Comparison of ENCODE assay signal across 1 cellular context in genomic region chr3:5122030-5122740, GRCh38.
TF ChIP-seq lines count a peak whose summit lies in the region.

ARL8B (plus strand) TSS chr3:5122292; CDS start chr3:5122466, 174 bp downstream.

TF ChIP-seq in K562, 482 proteins besides CTCF, POLR2A, EP300 and RAD21 (continued from another document and continues in another):
- TF ChIP-seq AFF4 (CRISPR knock-in tag; IDR thresholded peaks at IDR 0.05) (peak; percentile 67), GATAD2A (IDR thresholded peaks at IDR 0.05) (peak; percentile 67; the same call in 1 of the 2 replicates), ZNF699 (CRISPR knock-in tag; IDR thresholded peaks at IDR 0.05; ENCODE audit: insufficient replicate concordance) (no peak), CAMTA2 (CRISPR knock-in tag; conservative IDR thresholded peaks at IDR 0.05) (0 out of 2 replicates have a peak, but pooled peaks have one; percentile 15), DEAF1 (CRISPR knock-in tag; IDR thresholded peaks at IDR 0.05) (peak; percentile 22; the same call in 1 of the 2 replicates), PHF8 (IDR thresholded peaks at IDR 0.05; ENCODE audit: borderline replicate concordance, low read length) (peak; percentile 89), ZFP91 (CRISPR knock-in tag; IDR thresholded peaks at IDR 0.05) (peak; percentile 56; the same call in 1 of the 2 replicates), POLR3G (IDR thresholded peaks at IDR 0.05; ENCODE audit: extremely low read depth, insufficient read length, insufficient replicate concordance) (no peak), MAZ (CRISPR knock-in tag; conservative IDR thresholded peaks at IDR 0.05 in 1 of 2, IDR thresholded peaks at IDR 0.05 in 1 of 2) (peak; percentile 94), ARID1B (IDR thresholded peaks at IDR 0.05) (peak; percentile 27; the same call in 1 of the 2 replicates), REST (CRISPR knock-in tag; IDR thresholded peaks at IDR 0.05; ENCODE audit: low read depth) (0 out of 2 replicates have a peak, but pooled peaks have one; percentile 51), TARDBP (IDR thresholded peaks at IDR 0.05) (peak; percentile 95), TAF9B (IDR thresholded peaks at IDR 0.05; ENCODE audit: partially characterized antibody) (peak; percentile 73), NR1H2 (CRISPR knock-in tag; IDR thresholded peaks at IDR 0.05) (no peak), PHTF2 (CRISPR knock-in tag; IDR thresholded peaks at IDR 0.05) (no peak), ELF2 (CRISPR knock-in tag; IDR thresholded peaks at IDR 0.05) (peak; percentile 87), NBN (IDR thresholded peaks at IDR 0.05; ENCODE audit: low read depth) (no peak), SMAD1 (IDR thresholded peaks at IDR 0.05; ENCODE audit: low read depth, low read length, partially characterized antibody) (peak; percentile 83), ATF6 (CRISPR knock-in tag; IDR thresholded peaks at IDR 0.05) (0 out of 2 replicates have a peak, but pooled peaks have one; percentile 53), ZNF165 (CRISPR knock-in tag; IDR thresholded peaks at IDR 0.05; ENCODE audit: borderline replicate concordance) (peak; percentile 70; the same call in 1 of the 2 replicates), CHD1 (IDR thresholded peaks at IDR 0.05; ENCODE audit: low read length) (peak; percentile 68), ZNF444 (CRISPR knock-in tag; IDR thresholded peaks at IDR 0.05) (0 out of 2 replicates have a peak, but pooled peaks have one; percentile 34), ARHGAP35 (IDR thresholded peaks at IDR 0.05; ENCODE audit: partially characterized antibody) (no peak), CBX3 (IDR thresholded peaks at IDR 0.05; ENCODE audit: borderline replicate concordance in 1 of 2, low read length in 2 of 2) (peak in 1 of 2 experiments; percentile 88; a peak in 2 of 3 replicates), POLR2AphosphoS5 (IDR thresholded peaks at IDR 0.05; ENCODE audit: control insufficient read depth, insufficient read depth, low read depth, low read length) (peak; percentile 85; the same call in 1 of the 2 replicates), MYC (IDR thresholded peaks at IDR 0.05; ENCODE audit: low read depth, low read length) (peak; percentile 88), MYC (CRISPR knock-in tag; IDR thresholded peaks at IDR 0.05; ENCODE audit: borderline replicate concordance, low read depth) (peak; percentile 73; the same call in 1 of the 2 replicates), SRSF7 (optimal IDR thresholded peaks at IDR 0.05; ENCODE audit: low read depth, low read length) (no peak), L3MBTL2 (IDR thresholded peaks at IDR 0.05) (peak; percentile 69), ZBTB43 (CRISPR knock-in tag; IDR thresholded peaks at IDR 0.05) (peak; percentile 92), SIN3A (IDR thresholded peaks at IDR 0.05; ENCODE audit: borderline replicate concordance in 2 of 2, control insufficient read depth in 1 of 2, low read depth in 2 of 2, low read length in 2 of 2) (peak; percentile 77 to 92), ESRRB (CRISPR knock-in tag; IDR thresholded peaks at IDR 0.05; ENCODE audit: borderline replicate concordance) (no peak), KLF13 (tag; IDR thresholded peaks at IDR 0.05; ENCODE audit: borderline replicate concordance, low read depth) (0 out of 2 replicates have a peak, but pooled peaks have one; percentile 65), PHB2 (IDR thresholded peaks at IDR 0.05; ENCODE audit: low read depth) (no peak), ZNF511 (CRISPR knock-in tag; IDR thresholded peaks at IDR 0.05) (peak; percentile 97)
- TF ChIP-seq, protein P1, sequence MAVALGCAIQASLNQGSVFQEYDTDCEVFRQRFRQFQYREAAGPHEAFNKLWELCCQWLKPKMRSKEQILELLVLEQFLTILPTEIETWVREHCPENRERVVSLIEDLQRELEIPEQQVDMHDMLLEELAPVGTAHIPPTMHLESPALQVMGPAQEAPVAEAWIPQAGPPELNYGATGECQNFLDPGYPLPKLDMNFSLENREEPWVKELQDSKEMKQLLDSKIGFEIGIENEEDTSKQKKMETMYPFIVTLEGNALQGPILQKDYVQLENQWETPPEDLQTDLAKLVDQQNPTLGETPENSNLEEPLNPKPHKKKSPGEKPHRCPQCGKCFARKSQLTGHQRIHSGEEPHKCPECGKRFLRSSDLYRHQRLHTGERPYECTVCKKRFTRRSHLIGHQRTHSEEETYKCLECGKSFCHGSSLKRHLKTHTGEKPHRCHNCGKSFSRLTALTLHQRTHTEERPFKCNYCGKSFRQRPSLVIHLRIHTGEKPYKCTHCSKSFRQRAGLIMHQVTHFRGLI (CRISPR knock-in tag; IDR thresholded peaks at IDR 0.05), result no peak
- TF ChIP-seq, protein P2, sequence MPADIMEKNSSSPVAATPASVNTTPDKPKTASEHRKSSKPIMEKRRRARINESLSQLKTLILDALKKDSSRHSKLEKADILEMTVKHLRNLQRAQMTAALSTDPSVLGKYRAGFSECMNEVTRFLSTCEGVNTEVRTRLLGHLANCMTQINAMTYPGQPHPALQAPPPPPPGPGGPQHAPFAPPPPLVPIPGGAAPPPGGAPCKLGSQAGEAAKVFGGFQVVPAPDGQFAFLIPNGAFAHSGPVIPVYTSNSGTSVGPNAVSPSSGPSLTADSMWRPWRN (IDR thresholded peaks at IDR 0.05; ENCODE audit: low read depth), result no peak
- TF ChIP-seq, protein P3, sequence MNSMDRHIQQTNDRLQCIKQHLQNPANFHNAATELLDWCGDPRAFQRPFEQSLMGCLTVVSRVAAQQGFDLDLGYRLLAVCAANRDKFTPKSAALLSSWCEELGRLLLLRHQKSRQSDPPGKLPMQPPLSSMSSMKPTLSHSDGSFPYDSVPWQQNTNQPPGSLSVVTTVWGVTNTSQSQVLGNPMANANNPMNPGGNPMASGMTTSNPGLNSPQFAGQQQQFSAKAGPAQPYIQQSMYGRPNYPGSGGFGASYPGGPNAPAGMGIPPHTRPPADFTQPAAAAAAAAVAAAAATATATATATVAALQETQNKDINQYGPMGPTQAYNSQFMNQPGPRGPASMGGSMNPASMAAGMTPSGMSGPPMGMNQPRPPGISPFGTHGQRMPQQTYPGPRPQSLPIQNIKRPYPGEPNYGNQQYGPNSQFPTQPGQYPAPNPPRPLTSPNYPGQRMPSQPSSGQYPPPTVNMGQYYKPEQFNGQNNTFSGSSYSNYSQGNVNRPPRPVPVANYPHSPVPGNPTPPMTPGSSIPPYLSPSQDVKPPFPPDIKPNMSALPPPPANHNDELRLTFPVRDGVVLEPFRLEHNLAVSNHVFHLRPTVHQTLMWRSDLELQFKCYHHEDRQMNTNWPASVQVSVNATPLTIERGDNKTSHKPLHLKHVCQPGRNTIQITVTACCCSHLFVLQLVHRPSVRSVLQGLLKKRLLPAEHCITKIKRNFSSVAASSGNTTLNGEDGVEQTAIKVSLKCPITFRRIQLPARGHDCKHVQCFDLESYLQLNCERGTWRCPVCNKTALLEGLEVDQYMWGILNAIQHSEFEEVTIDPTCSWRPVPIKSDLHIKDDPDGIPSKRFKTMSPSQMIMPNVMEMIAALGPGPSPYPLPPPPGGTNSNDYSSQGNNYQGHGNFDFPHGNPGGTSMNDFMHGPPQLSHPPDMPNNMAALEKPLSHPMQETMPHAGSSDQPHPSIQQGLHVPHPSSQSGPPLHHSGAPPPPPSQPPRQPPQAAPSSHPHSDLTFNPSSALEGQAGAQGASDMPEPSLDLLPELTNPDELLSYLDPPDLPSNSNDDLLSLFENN (IDR thresholded peaks at IDR 0.05; ENCODE audit: low read depth in 2 of 2, low read length in 2 of 2), result 0 out of 4 replicates have a peak, but pooled peaks of 1 of the 2 experiments have one; percentile 28
